Comparison of ENCODE assay signal across 7 cellular contexts in the genomic region with DNA sequence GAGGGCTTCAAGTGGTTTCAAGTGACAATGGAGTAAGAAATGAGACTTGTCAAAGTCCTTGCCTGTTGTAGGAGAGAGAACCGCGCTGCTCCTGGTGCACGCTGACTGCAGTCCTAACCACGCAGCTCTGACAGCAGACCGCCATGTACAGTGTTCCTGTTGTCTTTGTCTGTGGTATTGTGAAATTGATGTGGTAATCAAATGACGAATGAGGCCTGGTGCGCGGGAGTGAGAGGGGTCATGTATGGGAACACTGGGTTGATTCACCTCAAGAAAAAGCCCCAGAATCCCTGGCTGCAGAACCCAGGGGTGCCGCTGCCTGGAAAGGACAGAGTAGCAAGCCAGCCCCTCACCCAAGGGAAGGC.
A peak's percentile ranks its signal among the peaks of the same experiment; 100 is the strongest.
DNase-seq lines count a peak whose midpoint lies in the region; ATAC-seq and TF ChIP-seq lines count a peak whose summit lies in the region.

No MANE protein-coding gene starts in this region.

- DNase-seq in T-helper 2 cell, result peak in 4 of 5 experiments; percentile 14 to 76 (median 42)
- peak; percentile 35 to 77 for DNase-seq in ascending aorta (ENCODE audit: low spot score in 2 of 2)
- DNase-seq in testis, result peak; percentile 36
- DNase-seq in NCI-H1417 (lab: John Stamatoyannopoulos, UW), result no peak

- WGBS in testis, 2 donors, result 85 to 93% methylated on average over 9 of the region's 9 CpGs

- H3K27ac ChIP-seq in ascending aorta (peak overlapping the region; percentile 13 to 25), muscle layer of duodenum (ENCODE audit: low read length) (peak overlapping the region; percentile 79), testis (no peak overlapping the region)

- H3K4me1 ChIP-seq in ascending aorta (peaks cover 0 to 29% of the 10 kb centered on the region in 2 donors), muscle layer of duodenum (ENCODE audit: control insufficient read depth in 1 of 2, insufficient read depth in 2 of 2, low read length in 2 of 2) (peaks cover 23 to 36% of the 10 kb centered on the region in 2 donors), testis (peaks cover 37% of the 10 kb centered on the region)

- ATAC-seq in GM19455 (IDR thresholded peaks at IDR 0.05; ENCODE audit: unreplicated experiment) (no peak), HG03354 (IDR thresholded peaks at IDR 0.05; ENCODE audit: poor library complexity, severe bottlenecking, unreplicated experiment) (no peak)

- H3K36me3 ChIP-seq in ascending aorta, result no peaks in the 10 kb centered on the region
- no peaks in the 10 kb centered on the region for H3K36me3 ChIP-seq in muscle layer of duodenum (ENCODE audit: control insufficient read depth in 1 of 2, insufficient read depth in 2 of 2, low read length in 2 of 2)
- H3K36me3 ChIP-seq in testis (ENCODE audit: low read depth, missing control alignments), result no peaks in the 10 kb centered on the region

- intact Hi-C loops in ascending aorta (cut with DNase I) (no loop called here), testis (cut with DNase I; ENCODE audit: low total_unique reads) (no loop called here)

- no peak overlapping the region for H3K4me3 ChIP-seq in ascending aorta
- H3K4me3 ChIP-seq in muscle layer of duodenum (ENCODE audit: low read depth in 1 of 2, low read length in 2 of 2), result no peak overlapping the region
- no peak overlapping the region for H3K4me3 ChIP-seq in testis

- H3K27me3 ChIP-seq in ascending aorta, result no peaks in the 10 kb centered on the region
- H3K27me3 ChIP-seq in muscle layer of duodenum (ENCODE audit: low read depth, low read length), result no peaks in the 10 kb centered on the region
- no peaks in the 10 kb centered on the region for H3K27me3 ChIP-seq in testis

- TF ChIP-seq CTCF in ascending aorta (IDR thresholded peaks at IDR 0.05), result no peak
- no peak for TF ChIP-seq CTCF in testis (IDR thresholded peaks at IDR 0.05)

- no peak for TF ChIP-seq POLR2A in testis (IDR thresholded peaks at IDR 0.05)

- H3K9me3 ChIP-seq in ascending aorta (no peaks in the 10 kb centered on the region), muscle layer of duodenum (ENCODE audit: control insufficient read depth in 1 of 2, low read length in 2 of 2) (no peaks in the 10 kb centered on the region), testis (no peaks in the 10 kb centered on the region)

Comparison
In these comparisons a context has a peak if more than half of its experiments do, and no peak if none do; other contexts are left out.
1. DNase-seq: peak in T-helper 2 cell (4 of 5), ascending aorta (2 of 2) and testis (single experiment); none in NCI-H1417 (0 of 3).
2. H3K27ac ChIP-seq: peak in ascending aorta (2 of 2) and muscle layer of duodenum (single experiment); none in testis (0 of 2).